3 cellular contexts compared by ENCODE assay signal in the genomic region with DNA sequence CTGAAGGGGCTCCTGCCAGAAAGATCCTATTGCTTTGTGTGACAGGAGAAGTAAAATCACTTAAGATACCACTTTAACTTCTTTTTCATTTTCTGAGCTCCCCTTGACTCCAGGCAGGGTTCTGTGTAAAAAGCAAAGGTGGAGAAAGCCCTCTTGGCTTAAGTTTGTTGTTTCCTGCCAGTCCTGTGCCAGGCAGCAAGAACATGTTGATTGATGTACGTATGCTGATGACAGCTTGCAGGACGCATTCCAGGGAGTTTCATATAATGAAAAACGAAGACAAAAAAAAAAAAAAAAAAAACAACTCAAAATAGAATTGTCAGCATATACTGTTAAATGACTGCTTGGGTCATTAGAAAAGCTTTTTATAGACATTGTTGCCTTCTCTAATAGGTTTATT.
"Had no signal": no experiment of that assay in that cellular context is flagged by ENCODE, and none has a peak within 500 bp of the region (broad histone marks: within the 10 kb centered on the region; RNA-seq: fewer than 3 reads in every experiment).

No MANE protein-coding gene starts in this region.

- ATAC-seq: GM12878 had no signal

- H3K4me3 ChIP-seq: GM12878 had no signal

- DNase-seq: GDM1, GF-D8 had no signal
